Comparison of ENCODE assay signal across 1 cellular context in the genomic region with DNA sequence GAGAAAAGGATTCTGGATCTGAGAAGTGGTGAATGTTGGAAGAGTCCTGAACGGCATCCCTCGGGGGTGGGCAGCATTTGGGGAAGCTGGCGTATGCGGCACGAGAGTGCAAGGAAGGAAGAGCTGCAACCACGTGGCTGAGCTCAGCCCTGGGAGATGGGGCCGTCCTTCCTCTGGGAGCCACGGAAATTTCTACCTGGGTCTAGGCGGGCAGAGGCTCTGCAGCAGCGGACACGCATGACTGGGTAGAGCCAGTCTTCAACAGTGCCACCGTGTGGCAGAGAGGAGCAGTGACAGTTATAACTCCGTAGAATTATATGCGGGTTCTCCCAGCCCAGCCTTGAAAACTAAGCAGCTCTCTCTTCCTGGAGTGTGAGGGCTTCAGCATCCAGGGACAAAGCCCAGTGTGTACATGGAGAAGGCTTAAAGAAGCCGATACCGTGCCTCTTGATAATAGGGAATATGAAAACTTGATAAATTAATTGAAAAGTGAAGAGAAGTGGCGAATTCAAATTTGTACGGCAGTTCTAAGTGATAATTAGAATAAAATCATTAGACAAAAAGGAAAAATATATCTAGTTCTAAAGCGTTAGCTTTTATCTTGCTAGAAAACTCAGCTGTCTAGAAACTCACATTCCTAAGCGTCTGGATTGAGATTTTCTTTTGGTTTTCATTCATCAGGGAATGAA.
TF ChIP-seq lines count a peak whose summit lies in the region.

No MANE protein-coding gene starts in this region.

TF ChIP-seq in HepG2, 621 proteins besides CTCF, POLR2A, EP300 and RAD21 (continued from another document and continues in another):
- TF ChIP-seq ZNF574 (CRISPR knock-in tag; IDR thresholded peaks at IDR 0.05) = peak; percentile 78
- TF ChIP-seq CHCHD3 (CRISPR knock-in tag; IDR thresholded peaks at IDR 0.05) = no peak
- no peak for TF ChIP-seq ZNF615 (CRISPR knock-in tag; IDR thresholded peaks at IDR 0.05; ENCODE audit: borderline replicate concordance)
- TF ChIP-seq ZNF598 (CRISPR knock-in tag; IDR thresholded peaks at IDR 0.05; ENCODE audit: borderline replicate concordance) = 0 out of 2 replicates have a peak, but pooled peaks have one; percentile 72
- no peak for TF ChIP-seq MBD4 (IDR thresholded peaks at IDR 0.05; ENCODE audit: borderline replicate concordance, low read length)
- TF ChIP-seq ZNF564 (CRISPR knock-in tag; IDR thresholded peaks at IDR 0.05) = no peak
- peak; percentile 28; the same call in 1 of the 2 replicates for TF ChIP-seq HOXA3 (CRISPR knock-in tag; IDR thresholded peaks at IDR 0.05)
- TF ChIP-seq, protein P1, sequence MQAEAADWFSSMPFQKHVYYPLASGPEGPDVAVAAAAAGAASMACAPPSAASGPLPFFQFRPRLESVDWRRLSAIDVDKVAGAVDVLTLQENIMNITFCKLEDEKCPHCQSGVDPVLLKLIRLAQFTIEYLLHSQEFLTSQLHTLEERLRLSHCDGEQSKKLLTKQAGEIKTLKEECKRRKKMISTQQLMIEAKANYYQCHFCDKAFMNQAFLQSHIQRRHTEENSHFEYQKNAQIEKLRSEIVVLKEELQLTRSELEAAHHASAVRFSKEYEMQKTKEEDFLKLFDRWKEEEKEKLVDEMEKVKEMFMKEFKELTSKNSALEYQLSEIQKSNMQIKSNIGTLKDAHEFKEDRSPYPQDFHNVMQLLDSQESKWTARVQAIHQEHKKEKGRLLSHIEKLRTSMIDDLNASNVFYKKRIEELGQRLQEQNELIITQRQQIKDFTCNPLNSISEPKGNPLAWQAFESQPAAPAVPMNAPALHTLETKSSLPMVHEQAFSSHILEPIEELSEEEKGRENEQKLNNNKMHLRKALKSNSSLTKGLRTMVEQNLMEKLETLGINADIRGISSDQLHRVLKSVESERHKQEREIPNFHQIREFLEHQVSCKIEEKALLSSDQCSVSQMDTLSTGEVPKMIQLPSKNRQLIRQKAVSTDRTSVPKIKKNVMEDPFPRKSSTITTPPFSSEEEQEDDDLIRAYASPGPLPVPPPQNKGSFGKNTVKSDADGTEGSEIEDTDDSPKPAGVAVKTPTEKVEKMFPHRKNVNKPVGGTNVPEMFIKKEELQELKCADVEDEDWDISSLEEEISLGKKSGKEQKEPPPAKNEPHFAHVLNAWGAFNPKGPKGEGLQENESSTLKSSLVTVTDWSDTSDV (CRISPR knock-in tag; IDR thresholded peaks at IDR 0.05) = no peak
- no peak for TF ChIP-seq EED (CRISPR knock-in tag; IDR thresholded peaks at IDR 0.05)
- TF ChIP-seq HDAC6 (IDR thresholded peaks at IDR 0.05; ENCODE audit: low read depth, low read length) = no peak
- TF ChIP-seq MED8 (CRISPR knock-in tag; IDR thresholded peaks at IDR 0.05; ENCODE audit: insufficient replicate concordance) = no peak
- no peak for TF ChIP-seq GLMP (CRISPR knock-in tag; IDR thresholded peaks at IDR 0.05; ENCODE audit: borderline replicate concordance)
- TF ChIP-seq PHF5A (CRISPR knock-in tag; IDR thresholded peaks at IDR 0.05; ENCODE audit: low read depth, unreplicated experiment) = no peak
- TF ChIP-seq RCOR2 (CRISPR knock-in tag; IDR thresholded peaks at IDR 0.05) = no peak
- TF ChIP-seq KLF12 (CRISPR knock-in tag; IDR thresholded peaks at IDR 0.05; ENCODE audit: borderline replicate concordance) = no peak
- TF ChIP-seq ZNF160 (CRISPR knock-in tag; IDR thresholded peaks at IDR 0.05) = no peak
- TF ChIP-seq ZNF670 (CRISPR knock-in tag; IDR thresholded peaks at IDR 0.05; ENCODE audit: borderline replicate concordance) = no peak
- TF ChIP-seq, protein P2, sequence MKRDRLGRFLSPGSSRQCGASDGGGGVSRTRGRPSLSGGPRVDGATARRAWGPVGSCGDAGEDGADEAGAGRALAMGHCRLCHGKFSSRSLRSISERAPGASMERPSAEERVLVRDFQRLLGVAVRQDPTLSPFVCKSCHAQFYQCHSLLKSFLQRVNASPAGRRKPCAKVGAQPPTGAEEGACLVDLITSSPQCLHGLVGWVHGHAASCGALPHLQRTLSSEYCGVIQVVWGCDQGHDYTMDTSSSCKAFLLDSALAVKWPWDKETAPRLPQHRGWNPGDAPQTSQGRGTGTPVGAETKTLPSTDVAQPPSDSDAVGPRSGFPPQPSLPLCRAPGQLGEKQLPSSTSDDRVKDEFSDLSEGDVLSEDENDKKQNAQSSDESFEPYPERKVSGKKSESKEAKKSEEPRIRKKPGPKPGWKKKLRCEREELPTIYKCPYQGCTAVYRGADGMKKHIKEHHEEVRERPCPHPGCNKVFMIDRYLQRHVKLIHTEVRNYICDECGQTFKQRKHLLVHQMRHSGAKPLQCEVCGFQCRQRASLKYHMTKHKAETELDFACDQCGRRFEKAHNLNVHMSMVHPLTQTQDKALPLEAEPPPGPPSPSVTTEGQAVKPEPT (CRISPR knock-in tag; IDR thresholded peaks at IDR 0.05; ENCODE audit: low read depth) = peak; percentile 50; the same call in 1 of the 2 replicates
- TF ChIP-seq, protein P3, sequence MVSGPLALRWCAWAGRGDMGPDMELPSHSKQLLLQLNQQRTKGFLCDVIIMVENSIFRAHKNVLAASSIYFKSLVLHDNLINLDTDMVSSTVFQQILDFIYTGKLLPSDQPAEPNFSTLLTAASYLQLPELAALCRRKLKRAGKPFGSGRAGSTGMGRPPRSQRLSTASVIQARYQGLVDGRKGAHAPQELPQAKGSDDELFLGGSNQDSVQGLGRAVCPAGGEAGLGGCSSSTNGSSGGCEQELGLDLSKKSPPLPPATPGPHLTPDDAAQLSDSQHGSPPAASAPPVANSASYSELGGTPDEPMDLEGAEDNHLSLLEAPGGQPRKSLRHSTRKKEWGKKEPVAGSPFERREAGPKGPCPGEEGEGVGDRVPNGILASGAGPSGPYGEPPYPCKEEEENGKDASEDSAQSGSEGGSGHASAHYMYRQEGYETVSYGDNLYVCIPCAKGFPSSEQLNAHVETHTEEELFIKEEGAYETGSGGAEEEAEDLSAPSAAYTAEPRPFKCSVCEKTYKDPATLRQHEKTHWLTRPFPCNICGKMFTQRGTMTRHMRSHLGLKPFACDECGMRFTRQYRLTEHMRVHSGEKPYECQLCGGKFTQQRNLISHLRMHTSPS (CRISPR knock-in tag; IDR thresholded peaks at IDR 0.05; ENCODE audit: low read depth) = peak; percentile 50; the same call in 1 of the 2 replicates
- TF ChIP-seq IRF1 (CRISPR knock-in tag; IDR thresholded peaks at IDR 0.05; ENCODE audit: low read depth) = no peak
- no peak for TF ChIP-seq EHMT2 (IDR thresholded peaks at IDR 0.05; ENCODE audit: borderline replicate concordance, low read depth, low read length)
- no peak; the same call in 1 of the 2 replicates for TF ChIP-seq ZXDC (CRISPR knock-in tag; IDR thresholded peaks at IDR 0.05)
- TF ChIP-seq ZNF274 (CRISPR knock-in tag; IDR thresholded peaks at IDR 0.05) = no peak; the same call in 1 of the 2 replicates
- TF ChIP-seq AHR (CRISPR knock-in tag; IDR thresholded peaks at IDR 0.05) = no peak
- peak; percentile 34; the same call in 1 of the 2 replicates for TF ChIP-seq MED1 (CRISPR knock-in tag; IDR thresholded peaks at IDR 0.05)
- TF ChIP-seq, protein P4, sequence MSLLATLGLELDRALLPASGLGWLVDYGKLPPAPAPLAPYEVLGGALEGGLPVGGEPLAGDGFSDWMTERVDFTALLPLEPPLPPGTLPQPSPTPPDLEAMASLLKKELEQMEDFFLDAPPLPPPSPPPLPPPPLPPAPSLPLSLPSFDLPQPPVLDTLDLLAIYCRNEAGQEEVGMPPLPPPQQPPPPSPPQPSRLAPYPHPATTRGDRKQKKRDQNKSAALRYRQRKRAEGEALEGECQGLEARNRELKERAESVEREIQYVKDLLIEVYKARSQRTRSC (CRISPR knock-in tag; IDR thresholded peaks at IDR 0.05; ENCODE audit: low read depth) = no peak
- no peak for TF ChIP-seq ZNF275 (CRISPR knock-in tag; IDR thresholded peaks at IDR 0.05; ENCODE audit: borderline replicate concordance)
- no peak for TF ChIP-seq ZSCAN22 (CRISPR knock-in tag; IDR thresholded peaks at IDR 0.05)
- TF ChIP-seq HMG20A (CRISPR knock-in tag; IDR thresholded peaks at IDR 0.05; ENCODE audit: borderline replicate concordance) = 0 out of 2 replicates have a peak, but pooled peaks have one; percentile 35
- TF ChIP-seq CENPBD1 (CRISPR knock-in tag; IDR thresholded peaks at IDR 0.05; ENCODE audit: borderline replicate concordance, low read depth) = no peak
- no peak for TF ChIP-seq FIP1L1 (IDR thresholded peaks at IDR 0.05; ENCODE audit: borderline replicate concordance, insufficient read depth, low read depth, low read length)
- TF ChIP-seq HMGXB4 (CRISPR knock-in tag; IDR thresholded peaks at IDR 0.05; ENCODE audit: borderline replicate concordance in 1 of 2, low read depth in 1 of 2) = peak; percentile 59 to 95; a peak in 3 of 4 replicates
- TF ChIP-seq ZNF264 (CRISPR knock-in tag; IDR thresholded peaks at IDR 0.05) = no peak
